1 cellular context compared by ENCODE assay signal in genomic region chr1:204027446-204027845, GRCh38.
TF ChIP-seq lines count a peak whose summit lies in the region.

No MANE protein-coding gene starts in this region.

TF ChIP-seq in GM23338, 12 proteins besides CTCF, POLR2A, EP300 and RAD21 (continued from another document):
- TF ChIP-seq REST (IDR thresholded peaks at IDR 0.05; ENCODE audit: unreplicated experiment) (no peak), ZNF331 (CRISPR knock-in tag; IDR thresholded peaks at IDR 0.05; ENCODE audit: low read depth) (no peak), JUNB (IDR thresholded peaks at IDR 0.05; ENCODE audit: unreplicated experiment) (no peak), ETS1 (IDR thresholded peaks at IDR 0.05) (no peak)
